9 cellular contexts compared by ENCODE assay signal in genomic region chr3:52190294-52190841, GRCh38. TPM values are rescaled to one million over a fixed set of nuclear protein-coding genes. Genes with fewer than 3 reads are reported as not detected.
DNase-seq lines count a peak whose midpoint lies in the region; ATAC-seq and TF ChIP-seq lines count a peak whose summit lies in the region.
"Had no signal": no experiment of that assay in that cellular context is flagged by ENCODE, and none has a peak within 500 bp of the region (broad histone marks: within the 10 kb centered on the region; RNA-seq: fewer than 3 reads in every experiment).

No MANE protein-coding gene starts in this region.

- intact Hi-C loops in lower lobe of right lung (cut with DNase I): no loop called here
- intact Hi-C loops in activated CD4-positive, alpha-beta T cell treated with anti-CD3 and anti-CD28 coated beads, Interleukin-2, amount 10 ng/mL, durations not matched to agents 24 days and 14 days (cut with micrococcal nuclease): loop anchor here (10.0 kb wide), 1 partner anchor 344 kb away; the partner anchor contains the start of genes NT5DC2 and UQCC5

- H3K27me3 ChIP-seq in lower lobe of right lung (ENCODE audit: low read depth) (no peaks in the 10 kb centered on the region), tibial nerve (no peaks in the 10 kb centered on the region)

- H3K9me3 Mint-ChIP-seq in activated CD4-positive, alpha-beta T cell treated with anti-CD3 and anti-CD28 coated beads, Interleukin-2, amount 10 ng/mL, durations not matched to agents 24 days and 14 days: no peaks in the 10 kb centered on the region

- peak; percentile 78 for DNase-seq in LHCN-M2 (ENCODE audit: low read depth)
- peak; percentile 31 to 83 for DNase-seq in cardiac fibroblast (ENCODE audit: low read depth in 2 of 2)
- peak; percentile 65 for DNase-seq in lower lobe of right lung
- DNase-seq in tibial nerve (ENCODE audit: low spot score in 2 of 2): peak; percentile 54 to 63
- no peak for DNase-seq in activated gamma-delta T cell treated with Interleukin-2 at 50 U/mL for 16 hours
- no peak for DNase-seq in activated CD4-positive, alpha-beta T cell treated with anti-CD3 and anti-CD28 coated beads, Interleukin-2, amount 10 ng/mL, durations not matched to agents 24 days and 14 days
- DNase-seq: NCI-H1436 treated with DMSO at 0.1 percent for 48 hours had no signal

- H3K27me3 Mint-ChIP-seq in activated CD4-positive, alpha-beta T cell treated with anti-CD3 and anti-CD28 coated beads, Interleukin-2, amount 10 ng/mL, durations not matched to agents 24 days and 14 days: no peaks in the 10 kb centered on the region

- peak; percentile 41 to 54 for ATAC-seq in lower lobe of right lung
- no peak for ATAC-seq in activated CD4-positive, CD25-positive, alpha-beta regulatory T cell treated with anti-CD3 and anti-CD28 coated beads, Interleukin-2, amount 50 U/mL, for 24 hours
- ATAC-seq in HG03025 (IDR thresholded peaks at IDR 0.05; ENCODE audit: low FRiP score, unreplicated experiment): no peak

- peak in 1 of 2 donors; percentile 52 for TF ChIP-seq EP300 in tibial nerve (IDR thresholded peaks at IDR 0.05)

- TF ChIP-seq POLR2A in tibial nerve (IDR thresholded peaks at IDR 0.05): no peak

- H3K4me1 Mint-ChIP-seq in activated CD4-positive, alpha-beta T cell treated with anti-CD3 and anti-CD28 coated beads, Interleukin-2, amount 10 ng/mL, durations not matched to agents 24 days and 14 days: peaks cover 10% of the 10 kb centered on the region

- no peaks in the 10 kb centered on the region for H3K36me3 Mint-ChIP-seq in activated CD4-positive, alpha-beta T cell treated with anti-CD3 and anti-CD28 coated beads, Interleukin-2, amount 10 ng/mL, durations not matched to agents 24 days and 14 days (ENCODE audit: low read depth)

- H3K27ac ChIP-seq in lower lobe of right lung (peak overlapping the region; percentile 71), tibial nerve (peak overlapping the region; percentile 10 to 85 (median 40))

- WGBS in tibial nerve, 2 donors: 14 to 25% methylated on average over 3 to 5 of the region's 5 CpGs

- H3K4me3 ChIP-seq in cardiac fibroblast (replicated peaks in 1 of 2; ENCODE audit: low read depth in 2 of 2, low read length in 2 of 2) (no peak overlapping the region), lower lobe of right lung (no peak overlapping the region), tibial nerve (no peak overlapping the region)

- no peak overlapping the region for H3K4me3 Mint-ChIP-seq in activated CD4-positive, alpha-beta T cell treated with anti-CD3 and anti-CD28 coated beads, Interleukin-2, amount 10 ng/mL, durations not matched to agents 24 days and 14 days

- H3K4me1 ChIP-seq in lower lobe of right lung (peaks cover 41% of the 10 kb centered on the region), tibial nerve (peaks cover 0 to 41% (median 18%) of the 10 kb centered on the region in 4 donors)

- no peak overlapping the region for H3K27ac Mint-ChIP-seq in activated CD4-positive, alpha-beta T cell treated with anti-CD3 and anti-CD28 coated beads, Interleukin-2, amount 10 ng/mL, durations not matched to agents 24 days and 14 days

- no peak for TF ChIP-seq CTCF in cardiac fibroblast (IDR thresholded peaks at IDR 0.05; ENCODE audit: low read depth, low read length)
- TF ChIP-seq CTCF in lower lobe of right lung (IDR thresholded peaks at IDR 0.05): no peak
- no peak for TF ChIP-seq CTCF in tibial nerve (IDR thresholded peaks at IDR 0.05)

- no peaks in the 10 kb centered on the region for H3K36me3 ChIP-seq in lower lobe of right lung
- H3K36me3 ChIP-seq in tibial nerve: no peaks in the 10 kb centered on the region

- H3K9me3 ChIP-seq in lower lobe of right lung (no peaks in the 10 kb centered on the region), tibial nerve (no peaks in the 10 kb centered on the region)

RNA-seq across cellular contexts. Expression of gene ALAS1, which starts 7.6 kb away (rescaled TPM):
- total RNA-seq in LHCN-M2 (2014; rRNA removed) (44.2 and 57.9 TPM in 2 replicates), lower lobe of right lung (103 TPM), tibial nerve (10 to 100 TPM; 26.1 to 37.1 (median 32.0) TPM)
- 39.3 TPM for polyA plus RNA-seq in LHCN-M2 (2012)
- total RNA-seq in activated CD4-positive, alpha-beta T cell treated with anti-CD3 and anti-CD28 coated beads, Interleukin-2, amount 10 ng/mL, durations not matched to agents 24 days and 14 days: 115 and 118 TPM in 2 replicates

RNA-seq across cellular contexts. Expression of gene TLR9, which starts 35.1 kb away (rescaled TPM):
- total RNA-seq in LHCN-M2 (2014; rRNA removed) (under 0.01 TPM in 1 of 2 replicates, not detected in the other), lower lobe of right lung (1.0 TPM), tibial nerve (under 1 TPM in 2 of 4 donors, not detected in 2; 0.30 to 0.39 TPM)
- not detected for polyA plus RNA-seq in LHCN-M2 (2012)
- 0.17 and 0.42 TPM in 2 replicates for total RNA-seq in activated CD4-positive, alpha-beta T cell treated with anti-CD3 and anti-CD28 coated beads, Interleukin-2, amount 10 ng/mL, durations not matched to agents 24 days and 14 days

RNA-seq across cellular contexts. Expression of gene POC1A, which starts 36.1 kb away (rescaled TPM):
- total RNA-seq in LHCN-M2 (2014; rRNA removed) (18.9 and 19.1 TPM in 2 replicates), lower lobe of right lung (2.7 TPM), tibial nerve (1 to 10 TPM in 3 of 4 donors, under 1 TPM in 1; 0.84 to 3.1 (median 2.4) TPM)
- polyA plus RNA-seq in LHCN-M2 (2012): 21.2 TPM
- total RNA-seq in activated CD4-positive, alpha-beta T cell treated with anti-CD3 and anti-CD28 coated beads, Interleukin-2, amount 10 ng/mL, durations not matched to agents 24 days and 14 days: 23.2 and 24.1 TPM in 2 replicates

RNA-seq across cellular contexts. Expression of gene TWF2, which starts 48.6 kb away (rescaled TPM):
- 136 and 145 TPM in 2 replicates for total RNA-seq in LHCN-M2 (2014; rRNA removed)
- polyA plus RNA-seq in LHCN-M2 (2012): 106 TPM
- 62.2 TPM for total RNA-seq in lower lobe of right lung
- total RNA-seq in tibial nerve: 10 to 100 TPM; 59.2 to 72.9 (median 60.4) TPM
- 80.3 and 87.0 TPM in 2 replicates for total RNA-seq in activated CD4-positive, alpha-beta T cell treated with anti-CD3 and anti-CD28 coated beads, Interleukin-2, amount 10 ng/mL, durations not matched to agents 24 days and 14 days

RNA-seq across cellular contexts. Expression of gene PPM1M, which starts 55.2 kb away (rescaled TPM):
- 16.0 and 22.3 TPM in 2 replicates for total RNA-seq in LHCN-M2 (2014; rRNA removed)
- 26.5 TPM for polyA plus RNA-seq in LHCN-M2 (2012)
- 53.4 TPM for total RNA-seq in lower lobe of right lung
- total RNA-seq in tibial nerve: 10 to 100 TPM; 25.8 to 35.1 (median 27.8) TPM
- 48.3 and 49.2 TPM in 2 replicates for total RNA-seq in activated CD4-positive, alpha-beta T cell treated with anti-CD3 and anti-CD28 coated beads, Interleukin-2, amount 10 ng/mL, durations not matched to agents 24 days and 14 days

Comparison
In these comparisons a context has a peak if more than half of its experiments do, and no peak if none do; other contexts are left out.
1. DNase-seq: peak in LHCN-M2 (single experiment), cardiac fibroblast (2 of 2), lower lobe of right lung (single experiment) and tibial nerve (2 of 2); none in activated gamma-delta T cell treated with Interleukin-2 at 50 U/mL for 16 hours (single experiment) and activated CD4-positive, alpha-beta T cell treated with anti-CD3 and anti-CD28 coated beads, Interleukin-2, amount 10 ng/mL, durations not matched to agents 24 days and 14 days (single experiment).
2. ATAC-seq: peak in lower lobe of right lung (2 of 2); none in activated CD4-positive, CD25-positive, alpha-beta regulatory T cell treated with anti-CD3 and anti-CD28 coated beads, Interleukin-2, amount 50 U/mL, for 24 hours (0 of 2) and HG03025 (single experiment).